In the genomic region with DNA sequence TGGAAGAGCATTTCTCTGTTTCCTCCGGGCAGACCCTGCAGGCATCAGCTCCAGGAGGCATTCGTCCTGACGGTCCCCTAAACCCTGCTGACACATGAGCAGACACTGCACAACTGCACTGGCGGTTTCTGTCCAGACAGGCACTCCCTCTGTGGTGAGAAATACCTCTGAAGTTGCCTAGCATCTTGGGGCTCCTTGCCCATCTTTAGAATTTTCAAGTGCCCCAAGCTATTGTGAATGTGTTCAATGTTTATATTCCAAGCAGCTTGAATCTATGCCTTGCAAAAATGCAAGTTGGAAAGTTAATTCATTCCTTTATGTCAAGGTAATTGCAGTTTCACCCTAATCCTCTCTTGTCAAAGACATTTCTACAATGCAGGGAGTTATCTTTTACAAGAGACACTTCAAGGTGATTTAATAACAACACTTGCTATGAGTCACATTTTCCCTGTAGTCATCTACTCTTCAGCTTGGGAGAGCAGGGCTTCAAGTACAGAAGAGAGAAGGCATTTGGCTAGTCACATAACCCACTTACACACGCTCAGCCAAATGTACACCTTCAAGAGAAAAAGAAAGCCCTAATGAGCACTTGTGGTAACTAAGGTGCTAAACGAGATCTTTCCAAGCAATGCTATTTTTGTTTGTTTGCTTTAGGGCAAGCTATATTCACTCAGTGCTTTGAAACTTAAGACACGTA, we compare ENCODE assay signal across 1 cellular context.
TF ChIP-seq lines count a peak whose summit lies in the region.

No MANE protein-coding gene starts in this region.

TF ChIP-seq in WTC11, 78 proteins besides CTCF, POLR2A, EP300 and RAD21 (continued from another document):
- TF ChIP-seq, protein P1, sequence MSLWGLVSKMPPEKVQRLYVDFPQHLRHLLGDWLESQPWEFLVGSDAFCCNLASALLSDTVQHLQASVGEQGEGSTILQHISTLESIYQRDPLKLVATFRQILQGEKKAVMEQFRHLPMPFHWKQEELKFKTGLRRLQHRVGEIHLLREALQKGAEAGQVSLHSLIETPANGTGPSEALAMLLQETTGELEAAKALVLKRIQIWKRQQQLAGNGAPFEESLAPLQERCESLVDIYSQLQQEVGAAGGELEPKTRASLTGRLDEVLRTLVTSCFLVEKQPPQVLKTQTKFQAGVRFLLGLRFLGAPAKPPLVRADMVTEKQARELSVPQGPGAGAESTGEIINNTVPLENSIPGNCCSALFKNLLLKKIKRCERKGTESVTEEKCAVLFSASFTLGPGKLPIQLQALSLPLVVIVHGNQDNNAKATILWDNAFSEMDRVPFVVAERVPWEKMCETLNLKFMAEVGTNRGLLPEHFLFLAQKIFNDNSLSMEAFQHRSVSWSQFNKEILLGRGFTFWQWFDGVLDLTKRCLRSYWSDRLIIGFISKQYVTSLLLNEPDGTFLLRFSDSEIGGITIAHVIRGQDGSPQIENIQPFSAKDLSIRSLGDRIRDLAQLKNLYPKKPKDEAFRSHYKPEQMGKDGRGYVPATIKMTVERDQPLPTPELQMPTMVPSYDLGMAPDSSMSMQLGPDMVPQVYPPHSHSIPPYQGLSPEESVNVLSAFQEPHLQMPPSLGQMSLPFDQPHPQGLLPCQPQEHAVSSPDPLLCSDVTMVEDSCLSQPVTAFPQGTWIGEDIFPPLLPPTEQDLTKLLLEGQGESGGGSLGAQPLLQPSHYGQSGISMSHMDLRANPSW (CRISPR knock-in tag; conservative IDR thresholded peaks at IDR 0.05; ENCODE audit: low read depth): no peak
- TF ChIP-seq JUN (CRISPR knock-in tag; IDR thresholded peaks at IDR 0.05) (no peak), SOX15 (CRISPR knock-in tag; IDR thresholded peaks at IDR 0.05) (no peak), NFE2L1 (CRISPR knock-in tag; IDR thresholded peaks at IDR 0.05) (no peak), ZNF219 (CRISPR knock-in tag; IDR thresholded peaks at IDR 0.05; ENCODE audit: borderline replicate concordance) (no peak), NFATC4 (CRISPR knock-in tag; IDR thresholded peaks at IDR 0.05) (no peak), GABPB1 (CRISPR knock-in tag; IDR thresholded peaks at IDR 0.05) (no peak), ZNF532 (CRISPR knock-in tag; IDR thresholded peaks at IDR 0.05; ENCODE audit: borderline replicate concordance) (no peak), ZBTB21 (CRISPR knock-in tag; IDR thresholded peaks at IDR 0.05; ENCODE audit: borderline replicate concordance) (no peak), PRRX2 (CRISPR knock-in tag; IDR thresholded peaks at IDR 0.05) (no peak), ZNF423 (CRISPR knock-in tag; IDR thresholded peaks at IDR 0.05) (no peak), ZNF121 (CRISPR knock-in tag; IDR thresholded peaks at IDR 0.05) (no peak), CDX4 (CRISPR knock-in tag; IDR thresholded peaks at IDR 0.05; ENCODE audit: borderline replicate concordance) (no peak), ZNF671 (CRISPR knock-in tag; IDR thresholded peaks at IDR 0.05) (no peak)
- TF ChIP-seq, protein P2, sequence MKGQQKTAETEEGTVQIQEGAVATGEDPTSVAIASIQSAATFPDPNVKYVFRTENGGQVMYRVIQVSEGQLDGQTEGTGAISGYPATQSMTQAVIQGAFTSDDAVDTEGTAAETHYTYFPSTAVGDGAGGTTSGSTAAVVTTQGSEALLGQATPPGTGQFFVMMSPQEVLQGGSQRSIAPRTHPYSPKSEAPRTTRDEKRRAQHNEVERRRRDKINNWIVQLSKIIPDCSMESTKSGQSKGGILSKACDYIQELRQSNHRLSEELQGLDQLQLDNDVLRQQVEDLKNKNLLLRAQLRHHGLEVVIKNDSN (CRISPR knock-in tag; IDR thresholded peaks at IDR 0.05): no peak
